In genomic region chr19:54470276-54470887, GRCh38 we compare ENCODE assay signal across 12 cellular contexts. TPM values are rescaled to one million over a fixed set of nuclear protein-coding genes. Genes with fewer than 3 reads are reported as not detected.
DNase-seq lines count a peak whose midpoint lies in the region; ATAC-seq and TF ChIP-seq lines count a peak whose summit lies in the region.
"Had no signal": no experiment of that assay in that cellular context is flagged by ENCODE, and none has a peak within 500 bp of the region (broad histone marks: within the 10 kb centered on the region; RNA-seq: fewer than 3 reads in every experiment).

No MANE protein-coding gene starts in this region.

- WGBS in heart right ventricle, 2 donors: 70 to 73% methylated on average over 10 of the region's 10 CpGs
- 70 to 86% methylated on average over 10 of the region's 10 CpGs for WGBS in upper lobe of left lung, 2 donors

- peaks cover 33 to 41% of the 10 kb centered on the region in 2 donors for H3K27me3 Mint-ChIP-seq in effector memory CD8-positive, alpha-beta T cell

- H3K4me3 ChIP-seq in heart right ventricle (peak overlapping the region in 8 of 10 donors; percentile 53 to 67 (median 57)), muscle layer of duodenum (ENCODE audit: low read depth in 1 of 2, low read length in 2 of 2) (peak overlapping the region; percentile 48 to 61), upper lobe of left lung (peak overlapping the region in 3 of 4 donors; percentile 44 to 59 (median 57))

- peak overlapping the region in 1 of 2 donors; percentile 62 for H3K27ac Mint-ChIP-seq in effector memory CD8-positive, alpha-beta T cell

- H3K4me3 Mint-ChIP-seq in effector memory CD8-positive, alpha-beta T cell: peak overlapping the region; percentile 2 to 32

- H3K36me3 ChIP-seq in heart right ventricle: peaks cover 0 to 7% (median 0%) of the 10 kb centered on the region in 9 donors
- H3K36me3 ChIP-seq in muscle layer of duodenum (ENCODE audit: control insufficient read depth in 1 of 2, insufficient read depth in 2 of 2, low read length in 2 of 2): no peaks in the 10 kb centered on the region
- H3K36me3 ChIP-seq in upper lobe of left lung: no peaks in the 10 kb centered on the region
- H3K36me3 ChIP-seq: BE2C had no signal

- TF ChIP-seq POLR2A in upper lobe of left lung (IDR thresholded peaks at IDR 0.05): no peak

- intact Hi-C loops in heart right ventricle (cut with DNase I): no loop called here
- intact Hi-C loops in Right ventricle myocardium superior (cut with DNase I): no loop called here

- H3K9me3 ChIP-seq in heart right ventricle (no peaks in the 10 kb centered on the region), muscle layer of duodenum (ENCODE audit: control insufficient read depth in 1 of 2, low read length in 2 of 2) (no peaks in the 10 kb centered on the region), upper lobe of left lung (no peaks in the 10 kb centered on the region)
- H3K9me3 ChIP-seq: BE2C had no signal

- DNase-seq in heart right ventricle (no peak), Right ventricle myocardium superior (no peak), upper lobe of left lung (no peak), GM13977 (ENCODE audit: low spot score) (no peak), SKM-1 treated with dmso at 0.1 percent for 144 hours (lab: John Stamatoyannopoulos, UW; ENCODE audit: unreplicated experiment) (no peak)
- no peak for DNase-seq in effector memory CD8-positive, alpha-beta T cell
- DNase-seq: BE2C, NCI-H2227 treated with DMSO at 0.1 percent for 48 hours, SW 1271 had no signal

- no peak for TF ChIP-seq EP300 in upper lobe of left lung (IDR thresholded peaks at IDR 0.05)

- peaks cover 5 to 44% (median 36%) of the 10 kb centered on the region in 9 donors for H3K4me1 ChIP-seq in heart right ventricle
- peaks cover 7 to 11% of the 10 kb centered on the region in 2 donors for H3K4me1 ChIP-seq in muscle layer of duodenum (ENCODE audit: control insufficient read depth in 1 of 2, insufficient read depth in 2 of 2, low read length in 2 of 2)
- peaks cover 30 to 49% (median 36%) of the 10 kb centered on the region in 4 donors for H3K4me1 ChIP-seq in upper lobe of left lung
- H3K4me1 ChIP-seq: BE2C had no signal

- TF ChIP-seq CTCF in heart right ventricle (IDR thresholded peaks at IDR 0.05): no peak
- no peak for TF ChIP-seq CTCF in upper lobe of left lung (IDR thresholded peaks at IDR 0.05)
- no peak for TF ChIP-seq CTCF in GM13977 (IDR thresholded peaks at IDR 0.05; ENCODE audit: extremely low read depth, insufficient read depth, missing control alignments)

- in situ Hi-C loops in GM13977 (cut with MboI; ENCODE audit: low pct_unique_long_range_greater_than_20kb, low sequenced_read_pairs, unreplicated experiment): loop anchor here (25.0 kb wide), 2 partner anchors 642 to 1142 kb away; partner anchors contain the start of genes PPP1R12C, ZNF524, ZNF784 and ZNF865

- ATAC-seq in heart right ventricle: no peak
- no peak for ATAC-seq in Right ventricle myocardium superior (ENCODE audit: poor library complexity)
- no peak for ATAC-seq in effector memory CD8-positive, alpha-beta T cell (replicated peaks)
- ATAC-seq in upper lobe of left lung (ENCODE audit: low FRiP score in 2 of 2): no peak
- ATAC-seq in GM21528 (IDR thresholded peaks at IDR 0.05; ENCODE audit: low FRiP score, unreplicated experiment): no peak

- H3K4me1 Mint-ChIP-seq in effector memory CD8-positive, alpha-beta T cell (ENCODE audit: low read depth in 2 of 2): peaks cover 4 to 12% of the 10 kb centered on the region in 2 donors

- H3K27ac ChIP-seq in heart right ventricle (peak overlapping the region; percentile 76 to 95 (median 88)), muscle layer of duodenum (ENCODE audit: low read length) (peak overlapping the region; percentile 85), upper lobe of left lung (peak overlapping the region; percentile 79 to 91 (median 86))

- H3K36me3 Mint-ChIP-seq in effector memory CD8-positive, alpha-beta T cell (ENCODE audit: insufficient read depth): peaks cover 3% of the 10 kb centered on the region

- H3K27me3 ChIP-seq in heart right ventricle: peaks cover 0 to 80% (median 20%) of the 10 kb centered on the region in 7 donors
- no peaks in the 10 kb centered on the region for H3K27me3 ChIP-seq in muscle layer of duodenum (ENCODE audit: low read depth, low read length)
- peaks cover 0 to 11% (median 4%) of the 10 kb centered on the region in 4 donors for H3K27me3 ChIP-seq in upper lobe of left lung

- no peaks in the 10 kb centered on the region for H3K9me3 Mint-ChIP-seq in effector memory CD8-positive, alpha-beta T cell

RNA-seq across cellular contexts. Expression of gene CDC42EP5, which starts 2.7 kb away (rescaled TPM):
- total RNA-seq in heart right ventricle: 10 to 100 TPM in 5 of 10 donors, 1 to 10 TPM in 5; 5.3 to 22.8 (median 9.7) TPM
- 10 to 100 TPM; 11.2 to 21.9 TPM for polyA plus RNA-seq in heart right ventricle
- 11.6 TPM for total RNA-seq in Right ventricle myocardium superior
- total RNA-seq in upper lobe of left lung: 10 to 100 TPM; 11.1 to 40.4 (median 20.6) TPM
- total RNA-seq: mononuclear cell had no signal

RNA-seq across cellular contexts. Expression of gene LENG9, which starts 6.8 kb away (rescaled TPM):
- total RNA-seq in heart right ventricle (1 to 10 TPM; 1.0 to 4.2 (median 1.5) TPM), Right ventricle myocardium superior (1.1 TPM), upper lobe of left lung (10 to 100 TPM in 2 of 6 donors, 1 to 10 TPM in 4; 3.3 to 12.6 (median 9.1) TPM)
- 1 to 10 TPM; 1.6 to 2.6 TPM for polyA plus RNA-seq in heart right ventricle

RNA-seq across cellular contexts. Expression of gene LENG8, which starts 21.4 kb away (rescaled TPM):
- total RNA-seq in heart right ventricle (10 to 100 TPM; 45.5 to 76.2 (median 56.8) TPM), Right ventricle myocardium superior (56.0 TPM), upper lobe of left lung (1,000 to 10,000 TPM in 1 of 6 donors, 100 to 1,000 TPM in 4, 10 to 100 TPM in 1; 72.2 to 1,027 (median 188) TPM)
- 100 to 1,000 TPM in 1 of 2 donors, 10 to 100 TPM in 1; 34.3 to 194 TPM for polyA plus RNA-seq in heart right ventricle

RNA-seq across cellular contexts. Expression of gene LAIR2, which starts 32.2 kb away (rescaled TPM):
- total RNA-seq in heart right ventricle: 1 to 10 TPM in 1 of 10 donors, under 1 TPM in 1, not detected in 8; 0.76 to 2.5 TPM
- polyA plus RNA-seq in heart right ventricle: not detected
- total RNA-seq in Right ventricle myocardium superior: not detected
- total RNA-seq in upper lobe of left lung: not detected

RNA-seq across cellular contexts. Expression of gene TTYH1, which starts 55.1 kb away (rescaled TPM):
- total RNA-seq in heart right ventricle (1 to 10 TPM in 5 of 10 donors, under 1 TPM in 5; 0.37 to 4.3 (median 1.0) TPM), Right ventricle myocardium superior (1.5 TPM), upper lobe of left lung (not detected)
- 1 to 10 TPM; 1.8 to 3.1 TPM for polyA plus RNA-seq in heart right ventricle
